21 cellular contexts compared by ENCODE assay signal in the genomic region with DNA sequence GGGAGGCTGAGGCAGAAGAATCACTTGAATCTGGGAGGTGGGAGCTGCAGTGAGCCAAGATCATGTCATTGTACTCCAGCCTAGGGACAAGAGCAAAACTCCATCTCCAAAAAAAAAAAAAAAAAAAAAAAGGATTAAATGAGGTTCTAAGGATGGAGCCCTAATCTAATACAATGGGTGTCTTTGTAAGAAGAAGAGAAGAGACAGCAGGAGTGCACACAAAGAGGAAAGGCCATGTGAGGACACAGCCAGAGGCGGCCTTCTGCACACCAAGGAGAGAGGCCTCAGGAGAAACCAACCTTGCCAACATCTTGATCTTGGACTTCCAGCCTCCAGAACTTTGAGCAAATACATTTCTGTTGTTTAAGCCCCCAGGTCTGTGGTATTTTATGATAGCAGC.
"Had no signal": no experiment of that assay in that cellular context is flagged by ENCODE, and none has a peak within 500 bp of the region (broad histone marks: within the 10 kb centered on the region; RNA-seq: fewer than 3 reads in every experiment).

No MANE protein-coding gene starts in this region.

- H3K36me3 Mint-ChIP-seq: natural killer cell, type B pancreatic cell had no signal

- H3K9me3 Mint-ChIP-seq: activated CD8-positive, alpha-beta T cell treated with anti-CD3 and anti-CD28 coated beads for 36 hours; dendritic cell treated with granulocyte-macrophage colony-stimulating factor and Interleukin-4, amounts not matched to agents 40 ng/mL and 50 ng/mL, for 4 days; natural killer cell; type B pancreatic cell had no signal

- ATAC-seq: activated CD4-positive, alpha-beta T cell treated with anti-CD3 and anti-CD28 coated beads for 36 hours; activated CD8-positive, alpha-beta memory T cell treated with anti-CD3 and anti-CD28 coated beads, Interleukin-2, amount 10 ng/mL, durations not matched to agents 7 days and 5 days; activated CD8-positive, alpha-beta T cell treated with anti-CD3 and anti-CD28 coated beads for 36 hours; body of pancreas; heart right ventricle; left lobe of liver; lower lobe of right lung; natural killer cell; psoas muscle; WTC11 had no signal

- H3K4me3 Mint-ChIP-seq: activated CD4-positive, alpha-beta T cell treated with anti-CD3 and anti-CD28 coated beads for 36 hours; activated CD8-positive, alpha-beta memory T cell treated with anti-CD3 and anti-CD28 coated beads, Interleukin-2, amount 10 ng/mL, durations not matched to agents 7 days and 5 days; activated CD8-positive, alpha-beta T cell treated with anti-CD3 and anti-CD28 coated beads for 36 hours; activated naive CD4-positive, alpha-beta T cell treated with anti-CD3 and anti-CD28 coated beads, Interleukin-2, amount 50 U/mL, for 24 hours; dendritic cell treated with granulocyte-macrophage colony-stimulating factor and Interleukin-4, amounts not matched to agents 40 ng/mL and 50 ng/mL, for 4 days; natural killer cell; type B pancreatic cell; WTC11 had no signal

- H3K27ac Mint-ChIP-seq: activated CD8-positive, alpha-beta T cell treated with anti-CD3 and anti-CD28 coated beads for 36 hours; activated naive CD4-positive, alpha-beta T cell treated with anti-CD3 and anti-CD28 coated beads, Interleukin-2, amount 50 U/mL, for 24 hours; dendritic cell treated with granulocyte-macrophage colony-stimulating factor and Interleukin-4, amounts not matched to agents 40 ng/mL and 50 ng/mL, for 4 days; natural killer cell; type B pancreatic cell; WTC11 had no signal

- DNase-seq: activated CD4-positive, alpha-beta T cell treated with anti-CD3 and anti-CD28 coated beads for 36 hours; activated CD8-positive, alpha-beta memory T cell treated with anti-CD3 and anti-CD28 coated beads, Interleukin-2, amount 10 ng/mL, durations not matched to agents 7 days and 5 days; activated CD8-positive, alpha-beta T cell treated with anti-CD3 and anti-CD28 coated beads for 36 hours; activated gamma-delta T cell treated with Interleukin-2 at 50 U/mL for 16 hours; activated T-cell treated with anti-CD3 and anti-CD28 coated beads for 4 hours; anterior cingulate cortex; body of pancreas; effector CD4-positive, alpha-beta T cell; heart right ventricle; kidney; lower lobe of right lung; natural killer cell; ovary; psoas muscle; stimulated activated CD4-positive, alpha-beta T cell treated with anti-CD3 and anti-CD28 coated beads, Interleukin-4, amount 100 ng/mL, for 24 hours; T1000 had no signal

- H3K27me3 Mint-ChIP-seq: activated naive CD4-positive, alpha-beta T cell treated with anti-CD3 and anti-CD28 coated beads, Interleukin-2, amount 50 U/mL, for 24 hours; type B pancreatic cell had no signal
